Comparison of ENCODE assay signal across 7 cellular contexts in the genomic region with DNA sequence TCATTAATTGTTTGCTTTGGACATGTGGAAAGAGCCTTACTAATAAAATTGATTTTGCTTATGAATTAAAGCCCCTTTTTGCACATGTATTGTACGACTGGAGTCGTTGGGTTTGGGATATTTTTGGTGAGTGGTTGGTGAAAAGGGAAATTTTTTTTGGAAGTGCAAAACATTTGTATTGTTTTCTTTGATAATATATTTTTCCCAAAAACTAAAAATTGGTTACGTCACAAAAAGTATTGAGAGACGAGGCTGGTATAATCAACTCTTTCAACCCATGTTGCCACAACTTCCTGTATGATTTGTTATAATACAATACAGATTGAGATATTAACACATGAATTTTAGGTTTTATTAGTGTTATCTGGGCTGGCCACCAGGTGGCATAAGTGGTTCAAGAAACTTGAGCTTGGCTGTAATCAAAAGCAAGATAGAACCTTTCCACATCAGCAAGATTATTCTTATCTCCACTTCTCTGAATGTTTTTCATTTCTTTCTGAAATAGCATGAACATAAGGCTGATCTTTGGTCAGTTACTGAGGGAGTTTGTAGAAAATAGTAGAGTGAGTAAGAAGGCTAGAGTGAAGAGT. TPM values are rescaled to one million over a fixed set of nuclear protein-coding genes. Genes with fewer than 3 reads are reported as not detected.
DNase-seq lines count a peak whose midpoint lies in the region; FAIRE-seq and TF ChIP-seq lines count a peak whose summit lies in the region.

No MANE protein-coding gene starts in this region.

- no peak overlapping the region for H3K27ac ChIP-seq in kidney (ENCODE audit: low read depth in 2 of 2, low read length in 2 of 2)

- no peaks in the 10 kb centered on the region for H3K9me3 Mint-ChIP-seq in brain

- FAIRE-seq in TTC549 (lab: Jason Lieb, UNC) (peak; percentile 70), kidney (lab: Jason Lieb, UNC) (peak; percentile 68)

- H3K36me3 ChIP-seq in kidney (ENCODE audit: control insufficient read depth in 1 of 2, insufficient read depth in 2 of 2, low read length in 2 of 2), result peaks cover 28 to 36% of the 10 kb centered on the region in 2 donors

- H3K9ac ChIP-seq in kidney (ENCODE audit: low read length in 2 of 2), result no peak overlapping the region

- no peaks in the 10 kb centered on the region for H3K27me3 Mint-ChIP-seq in brain

- peaks cover 44% of the 10 kb centered on the region for H3K36me3 Mint-ChIP-seq in brain

- intact Hi-C loops in kidney (cut with DNase I), result no loop called here

- no peaks in the 10 kb centered on the region for H3K9me3 ChIP-seq in kidney (ENCODE audit: control insufficient read depth in 1 of 2, low read length in 2 of 2)

- DNase-seq in NCI-H2029 (lab: John Stamatoyannopoulos, UW) (peak; percentile 97), kidney (no peak), islet precursor cell (no peak)
- DNase-seq in stimulated activated CD4-positive, alpha-beta T cell treated with anti-CD3 and anti-CD28 coated beads, Interleukin-4, amount 100 ng/mL, for 1 hour, result peak; percentile 58

- peak overlapping the region; percentile 13 to 79 (median 64) for H3K27ac Mint-ChIP-seq in brain

- H3K4me3 ChIP-seq in kidney (ENCODE audit: low read length in 2 of 2), result no peak overlapping the region

- peaks cover 28% of the 10 kb centered on the region for H3K4me1 Mint-ChIP-seq in brain

- no peaks in the 10 kb centered on the region for H3K4me1 ChIP-seq in kidney (ENCODE audit: control insufficient read depth in 1 of 2, insufficient read depth in 1 of 2, low read depth in 1 of 2, low read length in 2 of 2)

- peak overlapping the region in 2 of 5 experiments; percentile 42 to 44 for H3K4me3 Mint-ChIP-seq in brain

- TF ChIP-seq CTCF in GM12874 (IDR thresholded peaks at IDR 0.05; ENCODE audit: insufficient read depth, low read depth, low read length) (peak; percentile 47; the same call in 1 of the 2 replicates), brain (conservative IDR thresholded peaks at IDR 0.05) (peak; percentile 87 to 88), kidney (IDR thresholded peaks at IDR 0.05; ENCODE audit: borderline replicate concordance, extremely low read depth, insufficient read depth) (peak; percentile 75)

RNA-seq across cellular contexts. Expression of gene NGDN, which starts 8.7 kb away (rescaled TPM):
- polyA plus RNA-seq in brain (ENCODE audit: insufficient read depth, low read depth, low replicate concordance) (32.0 TPM), kidney (ENCODE audit: insufficient read depth, low read depth, low replicate concordance) (37.6 TPM)
- total RNA-seq in kidney, result 35.6 TPM

RNA-seq across cellular contexts. Expression of gene MYH7, which starts 42.7 kb away (rescaled TPM):
- 0.56 TPM for polyA plus RNA-seq in brain (ENCODE audit: insufficient read depth, low read depth, low replicate concordance)
- total RNA-seq in kidney, result 0.06 TPM
- polyA plus RNA-seq in kidney (ENCODE audit: insufficient read depth, low read depth, low replicate concordance), result 1.6 TPM

Comparison
In these comparisons a context has a peak if more than half of its experiments do, and no peak if none do; other contexts are left out.
1. DNase-seq: peak in NCI-H2029 (single experiment) and stimulated activated CD4-positive, alpha-beta T cell treated with anti-CD3 and anti-CD28 coated beads, Interleukin-4, amount 100 ng/mL, for 1 hour (single experiment); none in kidney (single experiment) and islet precursor cell (single experiment).
2. Peak in every context shown above with its lines, with median percentiles within 50 percentile points of each other: CTCF ChIP-seq.